ENCODE assay signal across 8 cellular contexts in the genomic region with DNA sequence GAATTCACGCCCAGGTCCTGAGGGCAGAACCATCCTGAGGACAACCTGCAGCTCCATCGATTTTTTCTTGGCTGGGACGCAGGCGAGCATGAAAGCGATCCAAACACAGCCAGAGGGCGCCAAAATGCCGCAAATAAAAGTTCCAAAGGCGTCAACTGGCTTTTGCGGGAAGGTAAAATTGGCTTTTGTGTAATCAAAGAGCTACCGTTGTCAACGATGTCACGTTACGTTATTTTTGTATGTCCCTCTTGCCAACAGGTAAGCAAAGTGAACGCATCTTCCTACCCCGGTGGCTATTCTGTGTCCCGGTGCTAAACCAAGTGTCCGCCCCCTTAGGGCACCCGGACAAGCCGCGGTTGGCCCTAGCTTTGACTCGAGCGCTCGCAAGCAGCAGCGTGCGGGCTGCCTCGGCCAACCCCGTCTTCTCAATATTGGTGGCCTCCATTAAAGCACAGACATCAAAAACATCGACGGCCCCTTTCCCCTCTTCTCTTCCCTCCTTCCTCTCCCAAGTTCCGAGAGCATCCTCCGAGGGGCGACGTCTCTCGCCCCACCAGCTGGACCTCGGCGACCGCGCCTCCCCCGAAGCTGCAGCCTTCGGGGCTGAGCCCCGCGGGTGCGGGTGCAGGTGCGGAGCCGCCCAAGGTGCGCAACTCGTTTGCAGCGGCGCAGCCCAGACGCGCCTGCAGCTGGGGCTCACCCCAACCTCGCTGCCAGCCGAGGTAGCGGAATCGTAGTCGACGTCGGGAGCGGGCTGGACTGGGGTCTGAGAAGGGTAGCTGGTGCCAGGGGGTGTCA.
DNase-seq lines count a peak whose midpoint lies in the region; ATAC-seq and TF ChIP-seq lines count a peak whose summit lies in the region.

No MANE protein-coding gene starts in this region.

- H3K9me3 ChIP-seq in iPS DF 6.9 (ENCODE audit: control insufficient read depth, insufficient read depth, low read length), result no peaks in the 10 kb centered on the region

- H3K4me1 ChIP-seq in iPS DF 6.9 (ENCODE audit: control insufficient read depth, insufficient read depth, low read length), result no peaks in the 10 kb centered on the region

- no CpG with 5 or more reads among the region's 59 CpGs for WGBS in iPS DF 6.9 (ENCODE audit: insufficient coverage, insufficient read length)

- TF ChIP-seq CTCF in retinal pigment epithelial cell (conservative IDR thresholded peaks at IDR 0.05; ENCODE audit: low read depth, low read length), result peak; percentile 81

- H3K36me3 ChIP-seq in iPS DF 6.9 (ENCODE audit: control insufficient read depth, insufficient read depth, low read length), result no peaks in the 10 kb centered on the region

- DNase-seq in stimulated activated naive CD4-positive, alpha-beta T cell (lab: John Stamatoyannopoulos, UW), result peak in 5 of 6 experiments; percentile 6 to 46 (median 14)
- no peak for DNase-seq in stimulated activated naive CD4-positive, alpha-beta T cell treated with Interleukin-2 at 50 U/mL for 16 hours (lab: John Stamatoyannopoulos, UW)
- DNase-seq in NCI-H1105 (lab: John Stamatoyannopoulos, UW) (peak; percentile 57), brain pericyte (ENCODE audit: low read depth, low spot score) (peak; percentile 59), iPS DF 6.9 (ENCODE audit: low read depth, low spot score) (no peak), retinal pigment epithelial cell (ENCODE audit: low read depth) (no peak)

- H3K27me3 ChIP-seq in iPS DF 6.9 (ENCODE audit: control insufficient read depth, insufficient read depth, low read length), result no peaks in the 10 kb centered on the region

- H3K27ac ChIP-seq in iPS DF 6.9 (ENCODE audit: low read length), result no peak overlapping the region

- H3K4me3 ChIP-seq in iPS DF 6.9 (ENCODE audit: low read length), result peak overlapping the region; percentile 86
- H3K4me3 ChIP-seq in retinal pigment epithelial cell (ENCODE audit: low read length), result peak overlapping the region; percentile 33

- ATAC-seq in HG02852 (IDR thresholded peaks at IDR 0.05; ENCODE audit: unreplicated experiment) (peak; percentile 42), SK-N-SH treated with all-trans-retinoic acid at 6 μM for 48 hours (peak; percentile 81)

TF ChIP-seq in SK-N-SH treated with all-trans-retinoic acid at 6 μM for 48 hours, 23 proteins besides CTCF, POLR2A, EP300 and RAD21:
- no peak for TF ChIP-seq CSDC2 (CRISPR knock-in tag; IDR thresholded peaks at IDR 0.05)
- TF ChIP-seq, protein P1, sequence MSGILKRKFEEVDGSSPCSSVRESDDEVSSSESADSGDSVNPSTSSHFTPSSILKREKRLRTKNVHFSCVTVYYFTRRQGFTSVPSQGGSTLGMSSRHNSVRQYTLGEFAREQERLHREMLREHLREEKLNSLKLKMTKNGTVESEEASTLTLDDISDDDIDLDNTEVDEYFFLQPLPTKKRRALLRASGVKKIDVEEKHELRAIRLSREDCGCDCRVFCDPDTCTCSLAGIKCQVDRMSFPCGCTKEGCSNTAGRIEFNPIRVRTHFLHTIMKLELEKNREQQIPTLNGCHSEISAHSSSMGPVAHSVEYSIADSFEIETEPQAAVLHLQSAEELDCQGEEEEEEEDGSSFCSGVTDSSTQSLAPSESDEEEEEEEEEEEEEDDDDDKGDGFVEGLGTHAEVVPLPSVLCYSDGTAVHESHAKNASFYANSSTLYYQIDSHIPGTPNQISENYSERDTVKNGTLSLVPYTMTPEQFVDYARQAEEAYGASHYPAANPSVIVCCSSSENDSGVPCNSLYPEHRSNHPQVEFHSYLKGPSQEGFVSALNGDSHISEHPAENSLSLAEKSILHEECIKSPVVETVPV (CRISPR knock-in tag; IDR thresholded peaks at IDR 0.05), result no peak
- TF ChIP-seq, protein P2, sequence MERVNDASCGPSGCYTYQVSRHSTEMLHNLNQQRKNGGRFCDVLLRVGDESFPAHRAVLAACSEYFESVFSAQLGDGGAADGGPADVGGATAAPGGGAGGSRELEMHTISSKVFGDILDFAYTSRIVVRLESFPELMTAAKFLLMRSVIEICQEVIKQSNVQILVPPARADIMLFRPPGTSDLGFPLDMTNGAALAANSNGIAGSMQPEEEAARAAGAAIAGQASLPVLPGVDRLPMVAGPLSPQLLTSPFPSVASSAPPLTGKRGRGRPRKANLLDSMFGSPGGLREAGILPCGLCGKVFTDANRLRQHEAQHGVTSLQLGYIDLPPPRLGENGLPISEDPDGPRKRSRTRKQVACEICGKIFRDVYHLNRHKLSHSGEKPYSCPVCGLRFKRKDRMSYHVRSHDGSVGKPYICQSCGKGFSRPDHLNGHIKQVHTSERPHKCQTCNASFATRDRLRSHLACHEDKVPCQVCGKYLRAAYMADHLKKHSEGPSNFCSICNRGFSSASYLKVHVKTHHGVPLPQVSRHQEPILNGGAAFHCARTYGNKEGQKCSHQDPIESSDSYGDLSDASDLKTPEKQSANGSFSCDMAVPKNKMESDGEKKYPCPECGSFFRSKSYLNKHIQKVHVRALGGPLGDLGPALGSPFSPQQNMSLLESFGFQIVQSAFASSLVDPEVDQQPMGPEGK (CRISPR knock-in tag; IDR thresholded peaks at IDR 0.05; ENCODE audit: borderline replicate concordance), result no peak
- TF ChIP-seq PPARA (CRISPR knock-in tag; IDR thresholded peaks at IDR 0.05; ENCODE audit: borderline replicate concordance), result no peak
- TF ChIP-seq SNAI2 (CRISPR knock-in tag; IDR thresholded peaks at IDR 0.05), result no peak
- TF ChIP-seq TOX (CRISPR knock-in tag; IDR thresholded peaks at IDR 0.05; ENCODE audit: borderline replicate concordance), result no peak
- TF ChIP-seq, protein P3, sequence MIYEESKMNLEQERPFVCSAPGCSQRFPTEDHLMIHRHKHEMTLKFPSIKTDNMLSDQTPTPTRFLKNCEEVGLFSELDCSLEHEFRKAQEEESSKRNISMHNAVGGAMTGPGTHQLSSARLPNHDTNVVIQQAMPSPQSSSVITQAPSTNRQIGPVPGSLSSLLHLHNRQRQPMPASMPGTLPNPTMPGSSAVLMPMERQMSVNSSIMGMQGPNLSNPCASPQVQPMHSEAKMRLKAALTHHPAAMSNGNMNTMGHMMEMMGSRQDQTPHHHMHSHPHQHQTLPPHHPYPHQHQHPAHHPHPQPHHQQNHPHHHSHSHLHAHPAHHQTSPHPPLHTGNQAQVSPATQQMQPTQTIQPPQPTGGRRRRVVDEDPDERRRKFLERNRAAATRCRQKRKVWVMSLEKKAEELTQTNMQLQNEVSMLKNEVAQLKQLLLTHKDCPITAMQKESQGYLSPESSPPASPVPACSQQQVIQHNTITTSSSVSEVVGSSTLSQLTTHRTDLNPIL (CRISPR knock-in tag; IDR thresholded peaks at IDR 0.05; ENCODE audit: low read depth), result no peak
- no peak for TF ChIP-seq ARNTL (CRISPR knock-in tag; IDR thresholded peaks at IDR 0.05; ENCODE audit: borderline replicate concordance, low read depth)

Comparison
In these comparisons a context has a peak if more than half of its experiments do, and no peak if none do; other contexts are left out.
1. DNase-seq: peak in stimulated activated naive CD4-positive, alpha-beta T cell (5 of 6), NCI-H1105 (single experiment) and brain pericyte (single experiment); none in stimulated activated naive CD4-positive, alpha-beta T cell treated with Interleukin-2 at 50 U/mL for 16 hours (single experiment), iPS DF 6.9 (single experiment) and retinal pigment epithelial cell (single experiment).